Comparison of ENCODE assay signal across 16 cellular contexts in genomic region chr18:2683055-2683454, GRCh38. TPM values are rescaled to one million over a fixed set of nuclear protein-coding genes. Genes with fewer than 3 reads are reported as not detected.
DNase-seq lines count a peak whose midpoint lies in the region; ATAC-seq and TF ChIP-seq lines count a peak whose summit lies in the region.
"Had no signal": no experiment of that assay in that cellular context is flagged by ENCODE, and none has a peak within 500 bp of the region (broad histone marks: within the 10 kb centered on the region; RNA-seq: fewer than 3 reads in every experiment).

No MANE protein-coding gene starts in this region.

- POLR2A ChIA-PET in activated B cell treated with CpG ODN at 0.5 μM for 24 hours (lab: Charles Lee): interaction anchor here (0.6 to 1.2 kb wide), 2 partner anchors 112 to 166 kb away, joined by 3 read pairs; no protein-coding TSS in a partner anchor

- peak overlapping the region; percentile 78 for H3K27ac Mint-ChIP-seq in activated naive CD4-positive, alpha-beta T cell treated with anti-CD3 and anti-CD28 coated beads for 36 hours
- H3K27ac Mint-ChIP-seq in activated B cell treated with CpG ODN at 0.5 μM for 24 hours (peak overlapping the region; percentile 67), immature natural killer cell (peak overlapping the region; percentile 22 to 87 (median 72))

- no peaks in the 10 kb centered on the region for H3K9me3 ChIP-seq in colonic mucosa

- peaks cover 10% of the 10 kb centered on the region for H3K9me3 Mint-ChIP-seq in activated naive CD4-positive, alpha-beta T cell treated with anti-CD3 and anti-CD28 coated beads for 36 hours
- H3K9me3 Mint-ChIP-seq in activated B cell treated with CpG ODN at 0.5 μM for 24 hours: peaks cover 16% of the 10 kb centered on the region
- H3K9me3 Mint-ChIP-seq in immature natural killer cell: peaks cover 3 to 17% (median 10%) of the 10 kb centered on the region in 6 donors

- intact Hi-C loops in activated naive CD4-positive, alpha-beta T cell treated with anti-CD3 and anti-CD28 coated beads for 36 hours (cut with micrococcal nuclease): loop anchor here (1.0 to 2.0 kb wide), 2 partner anchors 13 to 110 kb away; no protein-coding TSS in a partner anchor
- intact Hi-C loops in activated B cell treated with CpG ODN at 0.5 μM for 24 hours (cut with micrococcal nuclease) (no loop called here), sciatic nerve (cut with DNase I) (no loop called here), colonic mucosa (cut with DNase I) (no loop called here)

- H3K27ac ChIP-seq in colonic mucosa: no peak overlapping the region

- TF ChIP-seq CTCF in activated B cell treated with CpG ODN at 0.5 μM for 24 hours (IDR thresholded peaks at IDR 0.05) (no peak), colonic mucosa (IDR thresholded peaks at IDR 0.05) (no peak)

- no peak overlapping the region for H3K9ac ChIP-seq in colonic mucosa (ENCODE audit: low read depth in 2 of 2, low read length in 2 of 2)

- CTCF ChIA-PET in activated naive CD4-positive, alpha-beta T cell treated with anti-CD3 and anti-CD28 coated beads for 36 hours (lab: Charles Lee): interaction anchor here (0.7 to 1.6 kb wide), 2 partner anchors 10 to 71 kb away, joined by 3 to 5 read pairs; no protein-coding TSS in a partner anchor
- CTCF ChIA-PET in activated B cell treated with CpG ODN at 0.5 μM for 24 hours (lab: Charles Lee): no interaction called here

- no peaks in the 10 kb centered on the region for H3K27me3 ChIP-seq in colonic mucosa

- H3K27me3 Mint-ChIP-seq in activated naive CD4-positive, alpha-beta T cell treated with anti-CD3 and anti-CD28 coated beads for 36 hours (ENCODE audit: low read depth): no peaks in the 10 kb centered on the region
- no peaks in the 10 kb centered on the region for H3K27me3 Mint-ChIP-seq in activated B cell treated with CpG ODN at 0.5 μM for 24 hours
- H3K27me3 Mint-ChIP-seq in immature natural killer cell (ENCODE audit: low read depth in 3 of 3): peaks cover 0 to 5% (median 4%) of the 10 kb centered on the region in 3 donors

- H3K4me3 Mint-ChIP-seq in activated naive CD4-positive, alpha-beta T cell treated with anti-CD3 and anti-CD28 coated beads for 36 hours: no peak overlapping the region
- H3K4me3 Mint-ChIP-seq in activated B cell treated with CpG ODN at 0.5 μM for 24 hours (no peak overlapping the region), immature natural killer cell (peak overlapping the region in 3 of 5 donors; percentile 23 to 51 (median 24))
- H3K4me3 Mint-ChIP-seq: brain, nephron had no signal

- DNase-seq in activated naive CD4-positive, alpha-beta T cell treated with anti-CD3 and anti-CD28 coated beads for 36 hours: no peak
- no peak for DNase-seq in activated naive CD4-positive, alpha-beta T cell treated with Interleukin-2 at 50 U/mL for 16 hours
- DNase-seq in activated B cell treated with CpG ODN at 0.5 μM for 24 hours: no peak
- DNase-seq in immature natural killer cell: no peak
- no peak for DNase-seq in stimulated activated naive CD8-positive, alpha-beta T cell treated with anti-CD3 and anti-CD28 coated beads, Interleukin-15, Interleukin-2, amounts not matched to agents 100 U/mL and 50 U/mL, for 24 hours
- no peak for DNase-seq in sciatic nerve (ENCODE audit: low spot score)
- no peak for DNase-seq in stimulated activated CD4-positive, alpha-beta T cell treated with anti-CD3 and anti-CD28 coated beads, Interleukin-12 subunit alpha, Interleukin-12 subunit beta, amount 100 ng/mL, for 4 hours
- no peak for DNase-seq in colonic mucosa
- DNase-seq: activated effector memory CD4-positive, alpha-beta T cell treated with anti-CD3 and anti-CD28 coated beads, Interleukin-2, amount 50 U/mL, for 16 hours; Calu3; NCI-H1417 treated with DMSO at 0.1 percent for 48 hours had no signal

- H3K36me3 ChIP-seq in colonic mucosa: no peaks in the 10 kb centered on the region

- peaks cover 64% of the 10 kb centered on the region for H3K4me1 Mint-ChIP-seq in activated naive CD4-positive, alpha-beta T cell treated with anti-CD3 and anti-CD28 coated beads for 36 hours (ENCODE audit: low read depth)
- H3K4me1 Mint-ChIP-seq in activated B cell treated with CpG ODN at 0.5 μM for 24 hours (peaks cover 55% of the 10 kb centered on the region), immature natural killer cell (peaks cover 70 to 90% of the 10 kb centered on the region in 2 donors)
- H3K4me1 Mint-ChIP-seq: nephron had no signal

- peaks cover 58% of the 10 kb centered on the region for H3K36me3 Mint-ChIP-seq in activated naive CD4-positive, alpha-beta T cell treated with anti-CD3 and anti-CD28 coated beads for 36 hours (ENCODE audit: low read depth)
- peaks cover 81% of the 10 kb centered on the region for H3K36me3 Mint-ChIP-seq in activated B cell treated with CpG ODN at 0.5 μM for 24 hours (ENCODE audit: low read depth)
- peaks cover 34 to 46% (median 40%) of the 10 kb centered on the region in 3 donors for H3K36me3 Mint-ChIP-seq in immature natural killer cell

- ATAC-seq in activated B cell treated with CpG ODN at 0.5 μM for 24 hours (ENCODE audit: low read depth): no peak
- peak; percentile 21 for ATAC-seq in stimulated activated naive CD8-positive, alpha-beta T cell treated with anti-CD3 and anti-CD28 coated beads, Interleukin-15, Interleukin-2, amounts not matched to agents 100 U/mL and 50 U/mL, for 24 hours
- no peak for ATAC-seq in sciatic nerve
- ATAC-seq: right cardiac atrium had no signal

- no peak overlapping the region for H3K4me3 ChIP-seq in colonic mucosa
- H3K4me3 ChIP-seq: HAP-1, lung had no signal

- H3K4me1 ChIP-seq in colonic mucosa: no peaks in the 10 kb centered on the region
- H3K4me1 ChIP-seq: HAP-1 had no signal

RNA-seq across cellular contexts. Expression of gene SMCHD1, which starts 27.5 kb away (rescaled TPM):
- total RNA-seq in activated naive CD4-positive, alpha-beta T cell treated with anti-CD3 and anti-CD28 coated beads for 36 hours: 10 to 100 TPM; 91.3 to 91.5 TPM
- total RNA-seq in activated B cell treated with CpG ODN at 0.5 μM for 24 hours (111 and 144 TPM in 2 replicates), sciatic nerve (93.2 TPM), colonic mucosa (10 to 100 TPM; 36.5 to 43.3 TPM)
- 10 to 100 TPM; 13.9 to 31.0 (median 17.8) TPM for polyA plus RNA-seq in immature natural killer cell

Comparison
In these comparisons a context has a peak if more than half of its experiments do, and no peak if none do; other contexts are left out.
1. H3K4me3 Mint-ChIP-seq: peak in immature natural killer cell (3 of 5); none in activated naive CD4-positive, alpha-beta T cell treated with anti-CD3 and anti-CD28 coated beads for 36 hours (single experiment) and activated B cell treated with CpG ODN at 0.5 μM for 24 hours (single experiment).
2. Peak in every context shown above with its lines, with median percentiles within 50 percentile points of each other: H3K27ac Mint-ChIP-seq.